Comparison of ENCODE assay signal across 8 cellular contexts in the genomic region with DNA sequence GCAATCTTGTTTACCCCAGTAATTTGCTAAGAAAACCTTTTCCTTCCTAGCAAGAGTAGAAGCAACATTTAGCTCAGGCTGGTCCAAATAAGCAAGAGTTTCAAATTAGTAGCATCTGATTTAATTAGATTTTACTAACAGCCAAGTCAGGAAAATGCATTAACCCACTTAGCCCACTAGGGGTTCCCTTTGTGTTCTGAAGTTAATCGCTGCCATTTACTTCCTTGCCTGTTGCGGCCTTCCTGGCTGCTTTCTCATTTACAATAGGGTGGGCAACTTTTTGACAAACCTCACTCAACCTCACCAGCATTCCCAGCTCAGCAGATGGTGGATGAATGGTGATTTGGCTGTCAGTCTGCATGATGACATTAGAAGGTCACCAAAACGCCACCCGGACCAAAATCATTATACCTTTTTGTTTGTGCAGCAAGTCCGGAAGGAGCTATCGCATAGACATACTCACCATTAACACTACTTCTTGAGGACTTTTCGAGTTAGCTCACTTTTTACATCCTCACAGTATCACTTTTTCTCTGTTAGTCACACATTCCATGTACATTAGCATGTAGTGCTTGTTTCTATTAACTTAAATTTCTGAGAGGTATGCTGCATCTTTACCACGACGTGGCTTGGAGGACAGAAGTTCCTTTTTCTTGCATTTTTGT.
A peak's percentile ranks its signal among the peaks of the same experiment; 100 is the strongest.
DNase-seq lines count a peak whose midpoint lies in the region; ATAC-seq and TF ChIP-seq lines count a peak whose summit lies in the region.

No MANE protein-coding gene starts in this region.

- H3K9me3 ChIP-seq in adipocyte (ENCODE audit: control insufficient read depth, low read length) = no peaks in the 10 kb centered on the region

- H3K18ac ChIP-seq in mesendoderm (ENCODE audit: low read length) = no peak overlapping the region

- no peaks in the 10 kb centered on the region for H3K79me1 ChIP-seq in mesendoderm (ENCODE audit: low read length)

- no peak for ATAC-seq in HG03045 (IDR thresholded peaks at IDR 0.05; ENCODE audit: unreplicated experiment)

- H3K4me3 ChIP-seq in HL-60 (replicated peaks; ENCODE audit: insufficient read depth, low read length) (no peak overlapping the region), adipocyte (ENCODE audit: low read length) (no peak overlapping the region), mesendoderm (ENCODE audit: low read length) (no peak overlapping the region)

- no peak overlapping the region for H4K5ac ChIP-seq in mesendoderm (ENCODE audit: low read length)

- H3K4me2 ChIP-seq in mesendoderm (ENCODE audit: low read length) = no peak overlapping the region

- no peak overlapping the region for H2BK5ac ChIP-seq in mesendoderm (ENCODE audit: low read length)

- H3K4me1 ChIP-seq in adipocyte (ENCODE audit: control insufficient read depth, insufficient read depth, low read length) (peaks cover 13% of the 10 kb centered on the region), mesendoderm (ENCODE audit: control insufficient read depth, low read depth, low read length) (no peaks in the 10 kb centered on the region)

- H3K27me3 ChIP-seq in HL-60 (ENCODE audit: insufficient read depth, poor library complexity, severe bottlenecking) = no peaks in the 10 kb centered on the region
- H3K27me3 ChIP-seq in adipocyte (replicated peaks; ENCODE audit: control insufficient read depth, insufficient read depth, low read length) = no peaks in the 10 kb centered on the region
- no peaks in the 10 kb centered on the region for H3K27me3 ChIP-seq in mesendoderm (ENCODE audit: insufficient read depth, low read length, poor library complexity)

- TF ChIP-seq CTCF in HL-60 (IDR thresholded peaks at IDR 0.05; ENCODE audit: insufficient read depth, low read length) = peak; percentile 56

- H3K36me3 ChIP-seq in adipocyte (ENCODE audit: control insufficient read depth, insufficient read depth, low read length, severe bottlenecking) (no peaks in the 10 kb centered on the region), mesendoderm (ENCODE audit: control insufficient read depth, insufficient read depth, low read length) (no peaks in the 10 kb centered on the region)

- H2AK5ac ChIP-seq in mesendoderm (ENCODE audit: low read length) = no peak overlapping the region

- no peak overlapping the region for H4K8ac ChIP-seq in mesendoderm (ENCODE audit: low read depth, low read length)

- no CpG with 5 or more reads among the region's 9 CpGs for WGBS in mesendoderm (ENCODE audit: extremely low coverage, insufficient coverage, low lambda C conversion rate)

- no peak overlapping the region for H3K9ac ChIP-seq in adipocyte (ENCODE audit: low read length)
- H3K9ac ChIP-seq in mesendoderm (ENCODE audit: low read length) = no peak overlapping the region

- DNase-seq in NCI-H2227 (lab: John Stamatoyannopoulos, UW; ENCODE audit: unreplicated experiment) (peak; percentile 7), NCI-H2227 treated with DMSO at 0.1 percent for 48 hours (lab: John Stamatoyannopoulos, UW) (no peak), HL-60 (ENCODE audit: low read depth in 1 of 2, low spot score in 1 of 2) (peak in 1 of 2 experiments; percentile 3), adipocyte (ENCODE audit: low read depth) (peak; percentile 39), mesendoderm (peak; percentile 72), NCI-H2029 treated with DMSO at 0.1 percent for 48 hours (lab: John Stamatoyannopoulos, UW) (no peak)
- DNase-seq in stimulated activated naive CD4-positive, alpha-beta T cell (lab: John Stamatoyannopoulos, UW) = no peak

- H2BK120ac ChIP-seq in mesendoderm (ENCODE audit: low read depth, low read length) = no peak overlapping the region

- H3K56ac ChIP-seq in mesendoderm (ENCODE audit: low read length) = peak overlapping the region; percentile 27

- no peak overlapping the region for H3K27ac ChIP-seq in HL-60 (replicated peaks)
- H3K27ac ChIP-seq in mesendoderm (ENCODE audit: low read depth, low read length) = no peak overlapping the region

- no peaks in the 10 kb centered on the region for H3K79me2 ChIP-seq in mesendoderm (ENCODE audit: control insufficient read depth, insufficient read depth, low read length)

- H2BK15ac ChIP-seq in mesendoderm (replicated peaks; ENCODE audit: low read depth) = no peak overlapping the region

- H3K4ac ChIP-seq in mesendoderm (ENCODE audit: low read depth, low read length) = no peak overlapping the region

- no peak overlapping the region for H3K23ac ChIP-seq in mesendoderm (ENCODE audit: low read length)

Comparison
In these comparisons a context has a peak if more than half of its experiments do, and no peak if none do; other contexts are left out.
1. DNase-seq: peak in NCI-H2227 (single experiment), adipocyte (single experiment) and mesendoderm (single experiment); none in NCI-H2227 treated with DMSO at 0.1 percent for 48 hours (single experiment), NCI-H2029 treated with DMSO at 0.1 percent for 48 hours (single experiment) and stimulated activated naive CD4-positive, alpha-beta T cell (0 of 6).